Comparison of ENCODE assay signal across 19 cellular contexts in the genomic region with DNA sequence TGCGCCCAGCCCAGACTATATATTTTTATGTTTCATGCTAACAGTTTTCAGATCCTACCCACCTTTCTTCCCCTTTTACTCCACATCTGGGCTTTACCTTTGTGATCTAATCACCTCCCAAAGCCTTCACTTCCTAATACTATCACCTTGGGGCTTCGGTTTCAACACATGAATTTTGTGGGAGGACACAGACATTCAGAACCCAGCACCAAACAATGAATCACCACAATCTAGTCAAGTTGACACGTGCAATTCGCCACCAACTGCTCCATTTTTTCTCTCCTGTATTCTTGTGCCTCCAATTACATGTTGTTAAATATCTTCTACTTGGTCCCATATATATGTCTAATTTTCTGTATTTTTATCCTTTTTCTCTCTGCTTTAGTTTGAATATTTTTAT. TPM values are rescaled to one million over a fixed set of nuclear protein-coding genes. Genes with fewer than 3 reads are reported as not detected.
DNase-seq lines count a peak whose midpoint lies in the region; ATAC-seq and TF ChIP-seq lines count a peak whose summit lies in the region.
"Had no signal": no experiment of that assay in that cellular context is flagged by ENCODE, and none has a peak within 500 bp of the region (broad histone marks: within the 10 kb centered on the region; RNA-seq: fewer than 3 reads in every experiment).

No MANE protein-coding gene starts in this region.

- H3K4me1 Mint-ChIP-seq in MCF 10A (ENCODE audit: insufficient read depth, unreplicated experiment) (peaks cover 28% of the 10 kb centered on the region), nephron progenitor cell (peaks cover 38% of the 10 kb centered on the region)

- no peaks in the 10 kb centered on the region for H3K4me1 ChIP-seq in breast epithelium
- H3K4me1 ChIP-seq: A549, BLaER1 had no signal

- TF ChIP-seq POLR2A in breast epithelium (IDR thresholded peaks at IDR 0.05), result no peak

- no peak overlapping the region for H3K4me3 Mint-ChIP-seq in MCF 10A (ENCODE audit: unreplicated experiment)
- no peak overlapping the region for H3K4me3 Mint-ChIP-seq in nephron progenitor cell
- H3K4me3 Mint-ChIP-seq: CD14-positive monocyte; CD4-positive, alpha-beta memory T cell had no signal

- CTCF ChIA-PET in MCF 10A (lab: Yijun Ruan, JAX), result interaction anchor here (1.0 kb wide), 1 partner anchor 9 kb away, joined by 3 read pairs; no protein-coding TSS in a partner anchor

- intact Hi-C loops in MCF 10A (cut with micrococcal nuclease), result no loop called here
- intact Hi-C loops in breast epithelium (cut with DNase I; ENCODE audit: low total_unique reads), result no loop called here

- no peaks in the 10 kb centered on the region for H3K9me3 ChIP-seq in breast epithelium

- H3K27me3 Mint-ChIP-seq in MCF 10A (ENCODE audit: insufficient read depth, unreplicated experiment) (no peaks in the 10 kb centered on the region), nephron progenitor cell (ENCODE audit: low read depth, poor library complexity) (no peaks in the 10 kb centered on the region)
- H3K27me3 Mint-ChIP-seq: CD4-positive, alpha-beta memory T cell had no signal

- no peaks in the 10 kb centered on the region for H3K36me3 ChIP-seq in breast epithelium

- H3K4me3 ChIP-seq in breast epithelium (no peak overlapping the region), epithelial cell of esophagus (ENCODE audit: low read length) (no peak overlapping the region)
- H3K4me3 ChIP-seq: A549, BLaER1 had no signal

- BruUV-seq in MCF 10A (replicated peaks; lab: Mats Ljungman, UMichigan), result no TSS peak

- no peaks in the 10 kb centered on the region for H3K36me3 Mint-ChIP-seq in MCF 10A (ENCODE audit: insufficient read depth, unreplicated experiment)
- peaks cover 25% of the 10 kb centered on the region for H3K36me3 Mint-ChIP-seq in nephron progenitor cell (ENCODE audit: low read depth)

- no peaks in the 10 kb centered on the region for H3K27me3 ChIP-seq in breast epithelium
- H3K27me3 ChIP-seq: BLaER1 had no signal

- TF ChIP-seq CTCF in MCF 10A (IDR thresholded peaks at IDR 0.05; ENCODE audit: unreplicated experiment), result no peak
- no peak for TF ChIP-seq CTCF in breast epithelium (IDR thresholded peaks at IDR 0.05)
- TF ChIP-seq CTCF in epithelial cell of esophagus (IDR thresholded peaks at IDR 0.05; ENCODE audit: insufficient read depth, low read depth, low read length, missing control alignments), result no peak
- no peak for TF ChIP-seq CTCF in nephron progenitor cell (IDR thresholded peaks at IDR 0.05)

- DNase-seq in MCF 10A (ENCODE audit: unreplicated experiment) (peak; percentile 57), breast epithelium (ENCODE audit: low spot score in 2 of 2) (no peak), epithelial cell of esophagus (ENCODE audit: low read depth) (peak; percentile 80), nephron progenitor cell (no peak), NCI-H1092 (lab: John Stamatoyannopoulos, UW) (no peak), iPS-NIHi7 (ENCODE audit: extremely low spot score) (no peak)
- DNase-seq: AML-193; CD4-positive, alpha-beta memory T cell; DMS153; DMS79; GDM1; GOT3; H7 had no signal

- no peak overlapping the region for H3K27ac ChIP-seq in breast epithelium
- H3K27ac ChIP-seq: 22Rv1, A549, BLaER1 had no signal

- H3K9me3 Mint-ChIP-seq in MCF 10A (ENCODE audit: unreplicated experiment) (peaks cover 6% of the 10 kb centered on the region), nephron progenitor cell (peaks cover 15% of the 10 kb centered on the region)

- no peak for ATAC-seq in HG03175 (IDR thresholded peaks at IDR 0.05; ENCODE audit: unreplicated experiment)
- ATAC-seq: A549, HCT116 had no signal

- POLR2A ChIA-PET in MCF 10A (lab: Yijun Ruan, JAX), result interaction anchor here (1.3 to 2.0 kb wide), 4 partner anchors 9 to 76 kb away, joined by 3 to 7 read pairs (median 4); a partner anchor contains a TSS

- H3K27ac Mint-ChIP-seq in MCF 10A (ENCODE audit: low read depth, unreplicated experiment), result no peak overlapping the region
- H3K27ac Mint-ChIP-seq in nephron progenitor cell, result peak overlapping the region; percentile 73
- H3K27ac Mint-ChIP-seq: CD14-positive monocyte; CD4-positive, alpha-beta memory T cell had no signal

RNA-seq across cellular contexts. Expression of a gene that starts 41.8 kb away (rescaled TPM):
- total RNA-seq in MCF 10A (2022) (32.7 and 34.3 TPM in 2 replicates), breast epithelium (10 to 100 TPM; 32.2 to 36.3 (median 32.8) TPM)

Comparison
In these comparisons a context has a peak if more than half of its experiments do, and no peak if none do; other contexts are left out.
1. DNase-seq: peak in MCF 10A (single experiment) and epithelial cell of esophagus (single experiment); none in breast epithelium (0 of 2), nephron progenitor cell (single experiment), NCI-H1092 (single experiment) and iPS-NIHi7 (single experiment).